In genomic region chr17:58516644-58517377, GRCh38 we compare ENCODE assay signal across 8 cellular contexts. TPM values are rescaled to one million over a fixed set of nuclear protein-coding genes. Genes with fewer than 3 reads are reported as not detected.
A peak's percentile ranks its signal among the peaks of the same experiment; 100 is the strongest.
DNase-seq lines count a peak whose midpoint lies in the region; ATAC-seq, FAIRE-seq and TF ChIP-seq lines count a peak whose summit lies in the region.

No MANE protein-coding gene starts in this region.

- H3K9me3 Mint-ChIP-seq in activated CD8-positive, alpha-beta memory T cell treated with anti-CD3 and anti-CD28 coated beads, Interleukin-2, amount 10 ng/mL, durations not matched to agents 7 days and 5 days (ENCODE audit: low read depth) = no peaks in the 10 kb centered on the region
- H3K9me3 Mint-ChIP-seq in astrocyte (ENCODE audit: unreplicated experiment) = no peaks in the 10 kb centered on the region

- H3K27me3 Mint-ChIP-seq in activated CD8-positive, alpha-beta memory T cell treated with anti-CD3 and anti-CD28 coated beads, Interleukin-2, amount 10 ng/mL, durations not matched to agents 7 days and 5 days = peaks cover 3% of the 10 kb centered on the region
- H3K27me3 Mint-ChIP-seq in astrocyte (ENCODE audit: low read depth, unreplicated experiment) = peaks cover 8% of the 10 kb centered on the region

- no peak for DNase-seq in activated CD8-positive, alpha-beta memory T cell treated with anti-CD3 and anti-CD28 coated beads, Interleukin-2, amount 10 ng/mL, durations not matched to agents 7 days and 5 days
- no peak for DNase-seq in activated CD8-positive, alpha-beta memory T cell treated with anti-CD3 and anti-CD28 coated beads, Interleukin-2, amount 50 U/mL, for 4 hours
- DNase-seq in astrocyte (ENCODE audit: low read depth) (no peak), omental fat pad (ENCODE audit: low spot score) (no peak)
- no peak for DNase-seq in stimulated activated CD4-positive, alpha-beta T cell treated with anti-CD3 and anti-CD28 coated beads, Interleukin-2, amount 100 ng/mL, for 48 hours

- CTCF ChIA-PET in activated CD8-positive, alpha-beta memory T cell treated with anti-CD3 and anti-CD28 coated beads, Interleukin-2, amount 10 ng/mL, durations not matched to agents 7 days and 5 days (lab: Charles Lee) = interaction anchor here (1.5 kb wide), 1 partner anchor 18 kb away, joined by 3 read pairs; no protein-coding TSS in a partner anchor

- no peak for FAIRE-seq in astrocyte (lab: Jason Lieb, UNC)

- no peak for ATAC-seq in activated CD8-positive, alpha-beta memory T cell treated with anti-CD3 and anti-CD28 coated beads, Interleukin-2, amount 10 ng/mL, durations not matched to agents 7 days and 5 days
- ATAC-seq in omental fat pad (ENCODE audit: low FRiP score) (no peak), GM18870 (IDR thresholded peaks at IDR 0.05; ENCODE audit: unreplicated experiment) (no peak)

- H4K20me1 ChIP-seq in astrocyte (ENCODE audit: insufficient read depth, low read length) = peaks cover 15% of the 10 kb centered on the region

- H3K4me3 ChIP-seq in astrocyte (ENCODE audit: insufficient read depth, low read depth, low read length) = peak overlapping the region; percentile 59
- H3K4me3 ChIP-seq in liver (ENCODE audit: low read depth in 1 of 3, low read length in 3 of 3) = peak overlapping the region; percentile 54 to 87 (median 68)
- H3K4me3 ChIP-seq in thymus (ENCODE audit: low read length) = peak overlapping the region; percentile 59

- H3K4me1 ChIP-seq in astrocyte (ENCODE audit: insufficient read depth, low read length) = peaks cover 22% of the 10 kb centered on the region
- peaks cover 3 to 58% (median 43%) of the 10 kb centered on the region in 4 donors for H3K4me1 ChIP-seq in liver (ENCODE audit: control insufficient read depth in 4 of 4, insufficient read depth in 4 of 4, low read length in 3 of 4)
- H3K4me1 ChIP-seq in thymus (ENCODE audit: control insufficient read depth, insufficient read depth, low read length) = peaks cover 24% of the 10 kb centered on the region

- no peak for TF ChIP-seq CTCF in astrocyte (IDR thresholded peaks at IDR 0.05; ENCODE audit: insufficient read depth, low read depth, low read length)
- no peak for TF ChIP-seq CTCF in liver (IDR thresholded peaks at IDR 0.05; ENCODE audit: low read depth, low read length, missing input control)
- TF ChIP-seq CTCF in omental fat pad (IDR thresholded peaks at IDR 0.05) = no peak

- H3K79me2 ChIP-seq in astrocyte (ENCODE audit: insufficient read depth, low read length) = peaks cover 5% of the 10 kb centered on the region

- WGBS in liver = 11% methylated on average over 2 of the region's 2 CpGs
- 74% methylated on average over 2 of the region's 2 CpGs for WGBS in thymus

- H3K9me3 ChIP-seq in astrocyte (ENCODE audit: insufficient read depth, low read depth, low read length) = no peaks in the 10 kb centered on the region
- no peaks in the 10 kb centered on the region for H3K9me3 ChIP-seq in liver (ENCODE audit: control insufficient read depth in 4 of 4, low read length in 3 of 4)
- no peaks in the 10 kb centered on the region for H3K9me3 ChIP-seq in thymus (ENCODE audit: control insufficient read depth)

- peaks cover 4% of the 10 kb centered on the region for H3K36me3 ChIP-seq in astrocyte (ENCODE audit: insufficient read depth, low read length)
- H3K36me3 ChIP-seq in liver (ENCODE audit: control insufficient read depth in 4 of 4, insufficient read depth in 3 of 4, low read depth in 1 of 4, low read length in 3 of 4) = peaks cover 0 to 7% (median 4%) of the 10 kb centered on the region in 4 donors
- H3K36me3 ChIP-seq in thymus (ENCODE audit: control insufficient read depth, insufficient read depth) = peaks cover 4% of the 10 kb centered on the region

- H3K36me3 Mint-ChIP-seq in activated CD8-positive, alpha-beta memory T cell treated with anti-CD3 and anti-CD28 coated beads, Interleukin-2, amount 10 ng/mL, durations not matched to agents 7 days and 5 days = peaks cover 3% of the 10 kb centered on the region
- no peaks in the 10 kb centered on the region for H3K36me3 Mint-ChIP-seq in astrocyte (ENCODE audit: low read depth, unreplicated experiment)

- peak overlapping the region; percentile 77 for H2AFZ ChIP-seq in astrocyte (ENCODE audit: low read depth, low read length)

- no peaks in the 10 kb centered on the region for H3K27me3 ChIP-seq in astrocyte (ENCODE audit: insufficient read depth, low read length)
- no peaks in the 10 kb centered on the region for H3K27me3 ChIP-seq in liver (ENCODE audit: control insufficient read depth in 4 of 4, insufficient read depth in 4 of 4, low read length in 3 of 4)
- H3K27me3 ChIP-seq in thymus (ENCODE audit: control insufficient read depth, insufficient read depth) = no peaks in the 10 kb centered on the region

- peak overlapping the region; percentile 86 for H3K4me3 Mint-ChIP-seq in activated CD8-positive, alpha-beta memory T cell treated with anti-CD3 and anti-CD28 coated beads, Interleukin-2, amount 10 ng/mL, durations not matched to agents 7 days and 5 days
- H3K4me3 Mint-ChIP-seq in astrocyte (ENCODE audit: unreplicated experiment) = peak overlapping the region; percentile 93

- peak in 1 of 2 donors; percentile 14 for TF ChIP-seq RAD21 in liver (IDR thresholded peaks at IDR 0.05)

- H3K4me2 ChIP-seq in astrocyte (ENCODE audit: low read length) = peak overlapping the region; percentile 93

- peaks cover 56% of the 10 kb centered on the region for H3K4me1 Mint-ChIP-seq in activated CD8-positive, alpha-beta memory T cell treated with anti-CD3 and anti-CD28 coated beads, Interleukin-2, amount 10 ng/mL, durations not matched to agents 7 days and 5 days
- peaks cover 13% of the 10 kb centered on the region for H3K4me1 Mint-ChIP-seq in astrocyte (ENCODE audit: low read depth, unreplicated experiment)

- H3K27ac Mint-ChIP-seq in activated CD8-positive, alpha-beta memory T cell treated with anti-CD3 and anti-CD28 coated beads, Interleukin-2, amount 10 ng/mL, durations not matched to agents 7 days and 5 days = peak overlapping the region; percentile 93
- peak overlapping the region; percentile 55 for H3K27ac Mint-ChIP-seq in astrocyte (ENCODE audit: unreplicated experiment)

- peak overlapping the region; percentile 2 for H3K27ac ChIP-seq in astrocyte (ENCODE audit: low read depth, low read length)
- peak overlapping the region; percentile 85 to 96 for H3K27ac ChIP-seq in liver (ENCODE audit: low read depth in 1 of 2, low read length in 2 of 2)
- peak overlapping the region; percentile 74 for H3K27ac ChIP-seq in thymus (ENCODE audit: low read depth)

- H3K9ac ChIP-seq in astrocyte (ENCODE audit: low read length) = peak overlapping the region; percentile 67
- H3K9ac ChIP-seq in liver (ENCODE audit: low read depth in 1 of 2, low read length in 2 of 2) = peak overlapping the region; percentile 62 to 98

TF ChIP-seq in liver, 16 proteins besides CTCF, POLR2A, EP300 and RAD21 (continues in another document):
- TF ChIP-seq EGR1 (IDR thresholded peaks at IDR 0.05; ENCODE audit: low read depth in 2 of 2) = no peak
- TF ChIP-seq ZBTB33 (IDR thresholded peaks at IDR 0.05) = peak; percentile 30
- no peak for TF ChIP-seq REST (IDR thresholded peaks at IDR 0.05)

RNA-seq across cellular contexts. Expression of gene MTMR4, which starts 2.4 kb away (rescaled TPM):
- 10 to 100 TPM; 57.9 to 63.8 TPM for total RNA-seq in activated CD8-positive, alpha-beta memory T cell treated with anti-CD3 and anti-CD28 coated beads, Interleukin-2, amount 10 ng/mL, durations not matched to agents 7 days and 5 days
- total RNA-seq in astrocyte (13.9 and 17.6 TPM in 2 replicates), liver (10 to 100 TPM; 39.8 to 70.1 TPM), omental fat pad (10 to 100 TPM; 24.3 to 40.1 (median 32.3) TPM)
- polyA plus RNA-seq in liver (10 to 100 TPM; 17.2 to 20.0 TPM), thymus (17.0 TPM)

RNA-seq across cellular contexts. Expression of gene HSF5, which starts 28.6 kb away (rescaled TPM):
- total RNA-seq in activated CD8-positive, alpha-beta memory T cell treated with anti-CD3 and anti-CD28 coated beads, Interleukin-2, amount 10 ng/mL, durations not matched to agents 7 days and 5 days = under 1 TPM; 0.41 to 0.61 TPM
- total RNA-seq in astrocyte (not detected in 2 replicates), liver (under 1 TPM; 0.09 to 0.17 TPM), omental fat pad (under 1 TPM in 2 of 4 donors, not detected in 2; 0.13 to 0.24 TPM)
- polyA plus RNA-seq in liver (not detected), thymus (0.91 TPM)

Comparison
In these comparisons a context has a peak if more than half of its experiments do, and no peak if none do; other contexts are left out.
1. H3K27ac ChIP-seq: peak in every context shown above with its lines; median percentile 90 in liver; 74 in thymus; 2 in astrocyte.